In genomic region chr6:39377530-39377929, GRCh38 we compare ENCODE assay signal across 8 cellular contexts. TPM values are rescaled to one million over a fixed set of nuclear protein-coding genes. Genes with fewer than 3 reads are reported as not detected.
DNase-seq lines count a peak whose midpoint lies in the region; ATAC-seq and TF ChIP-seq lines count a peak whose summit lies in the region.

No MANE protein-coding gene starts in this region.

- H3K9me3 ChIP-seq in left ventricle myocardium inferior (replicated peaks), result peaks cover 6% of the 10 kb centered on the region
- H3K9me3 ChIP-seq in naive thymus-derived CD4-positive, alpha-beta T cell (ENCODE audit: control insufficient read depth in 2 of 3, low read length in 3 of 3), result no peaks in the 10 kb centered on the region

- H3K4me1 Mint-ChIP-seq in WTC11, result no peaks in the 10 kb centered on the region; the same call in 1 of the 2 replicates
- no peaks in the 10 kb centered on the region for H3K4me1 Mint-ChIP-seq in naive thymus-derived CD4-positive, alpha-beta T cell

- H3K27me3 Mint-ChIP-seq in WTC11 (ENCODE audit: low read depth), result no peaks in the 10 kb centered on the region
- peaks cover 5 to 13% (median 10%) of the 10 kb centered on the region in 5 donors for H3K27me3 Mint-ChIP-seq in naive thymus-derived CD4-positive, alpha-beta T cell

- H3K4me1 ChIP-seq in left ventricle myocardium inferior, result peaks cover 11% of the 10 kb centered on the region
- no peaks in the 10 kb centered on the region for H3K4me1 ChIP-seq in naive thymus-derived CD4-positive, alpha-beta T cell (ENCODE audit: control insufficient read depth in 2 of 2, insufficient read depth in 2 of 2, low read length in 2 of 2)

- no peaks in the 10 kb centered on the region for H3K36me3 ChIP-seq in left ventricle myocardium inferior
- H3K36me3 ChIP-seq in naive thymus-derived CD4-positive, alpha-beta T cell (ENCODE audit: control insufficient read depth in 2 of 3, insufficient read depth in 3 of 3, low read length in 3 of 3), result no peaks in the 10 kb centered on the region

- no peak overlapping the region for H3K4me3 Mint-ChIP-seq in WTC11
- H3K4me3 Mint-ChIP-seq in naive thymus-derived CD4-positive, alpha-beta T cell, result no peak overlapping the region

- no peak overlapping the region for H3K27ac Mint-ChIP-seq in WTC11
- no peak overlapping the region for H3K27ac Mint-ChIP-seq in naive thymus-derived CD4-positive, alpha-beta T cell

- CTCF ChIA-PET in WTC11 (lab: Charles Lee), result interaction anchor here (0.6 to 4.4 kb wide), 19 partner anchors 9 to 929 kb away, joined by 3 to 23 read pairs (median 4); partner anchors contain the start of gene DAAM2
- CTCF ChIA-PET in naive thymus-derived CD4-positive, alpha-beta T cell (lab: Charles Lee), result no interaction called here

- H3K36me3 Mint-ChIP-seq in WTC11, result no peaks in the 10 kb centered on the region
- no peaks in the 10 kb centered on the region for H3K36me3 Mint-ChIP-seq in naive thymus-derived CD4-positive, alpha-beta T cell

- H3K9me3 Mint-ChIP-seq in WTC11, result no peaks in the 10 kb centered on the region
- peaks cover 0 to 1% (median 0%) of the 10 kb centered on the region in 11 donors for H3K9me3 Mint-ChIP-seq in naive thymus-derived CD4-positive, alpha-beta T cell

- peaks cover 4% of the 10 kb centered on the region for H3K27me3 ChIP-seq in left ventricle myocardium inferior (ENCODE audit: low read depth)
- no peaks in the 10 kb centered on the region for H3K27me3 ChIP-seq in naive thymus-derived CD4-positive, alpha-beta T cell (ENCODE audit: control insufficient read depth in 2 of 2, insufficient read depth in 2 of 2, low read length in 2 of 2)

- TF ChIP-seq CTCF in WTC11 (IDR thresholded peaks at IDR 0.05), result peak; percentile 45
- TF ChIP-seq CTCF in left ventricle myocardium inferior (IDR thresholded peaks at IDR 0.05; ENCODE audit: borderline replicate concordance), result peak; percentile 76

- DNase-seq in Right ventricle myocardium inferior (ENCODE audit: missing footprints) (no peak), cardiac septum (ENCODE audit: low spot score) (no peak), NCI-H146 (lab: John Stamatoyannopoulos, UW) (peak; percentile 62), WTC11 (ENCODE audit: low spot score) (peak; percentile 76), left ventricle myocardium inferior (peak; percentile 28), retina (peak; percentile 76)
- DNase-seq in naive thymus-derived CD4-positive, alpha-beta T cell, result no peak
- DNase-seq in activated effector memory CD4-positive, alpha-beta T cell treated with anti-CD3 and anti-CD28 coated beads, Interleukin-2, amount 50 U/mL, for 16 hours, result no peak

- H3K4me3 ChIP-seq in left ventricle myocardium inferior, result no peak overlapping the region
- no peak overlapping the region for H3K4me3 ChIP-seq in naive thymus-derived CD4-positive, alpha-beta T cell (ENCODE audit: low read length)

- ATAC-seq in Right ventricle myocardium inferior, result peak; percentile 91
- ATAC-seq in WTC11, result peak; percentile 99
- no peak for ATAC-seq in naive thymus-derived CD4-positive, alpha-beta T cell

- H3K27ac ChIP-seq in left ventricle myocardium inferior (replicated peaks), result no peak overlapping the region
- H3K27ac ChIP-seq in naive thymus-derived CD4-positive, alpha-beta T cell (ENCODE audit: low read depth, low read length), result no peak overlapping the region

- intact Hi-C loops in Right ventricle myocardium inferior (cut with DNase I) (loop anchor here (1.0 kb wide), 1 partner anchor 515 kb away; no protein-coding TSS in a partner anchor), cardiac septum (cut with DNase I) (loop anchor here (5.0 kb wide), 1 partner anchor 515 kb away; no protein-coding TSS in a partner anchor), left ventricle myocardium inferior (cut with micrococcal nuclease) (loop anchor here (10.0 kb wide), 1 partner anchor 517 kb away; no protein-coding TSS in a partner anchor)
- intact Hi-C loops in naive thymus-derived CD4-positive, alpha-beta T cell (cut with micrococcal nuclease), result no loop called here

- POLR2A ChIA-PET in WTC11 (lab: Charles Lee), result no interaction called here
- POLR2A ChIA-PET in naive thymus-derived CD4-positive, alpha-beta T cell (lab: Charles Lee), result no interaction called here

TF ChIP-seq in WTC11, 78 proteins besides CTCF, POLR2A, EP300 and RAD21:
- TF ChIP-seq IRF2 (CRISPR knock-in tag; IDR thresholded peaks at IDR 0.05; ENCODE audit: borderline replicate concordance, low read depth) (no peak), ZNF121 (CRISPR knock-in tag; IDR thresholded peaks at IDR 0.05) (peak; percentile 84), SP1 (CRISPR knock-in tag; conservative IDR thresholded peaks at IDR 0.05) (0 out of 2 replicates have a peak, but pooled peaks have one; percentile 32), ZMAT4 (CRISPR knock-in tag; IDR thresholded peaks at IDR 0.05) (no peak), MAX (CRISPR knock-in tag; IDR thresholded peaks at IDR 0.05) (peak; percentile 45; the same call in 1 of the 2 replicates), OVOL2 (CRISPR knock-in tag; IDR thresholded peaks at IDR 0.05; ENCODE audit: borderline replicate concordance) (no peak), MYBL2 (CRISPR knock-in tag; IDR thresholded peaks at IDR 0.05) (no peak)
- TF ChIP-seq, protein P1, sequence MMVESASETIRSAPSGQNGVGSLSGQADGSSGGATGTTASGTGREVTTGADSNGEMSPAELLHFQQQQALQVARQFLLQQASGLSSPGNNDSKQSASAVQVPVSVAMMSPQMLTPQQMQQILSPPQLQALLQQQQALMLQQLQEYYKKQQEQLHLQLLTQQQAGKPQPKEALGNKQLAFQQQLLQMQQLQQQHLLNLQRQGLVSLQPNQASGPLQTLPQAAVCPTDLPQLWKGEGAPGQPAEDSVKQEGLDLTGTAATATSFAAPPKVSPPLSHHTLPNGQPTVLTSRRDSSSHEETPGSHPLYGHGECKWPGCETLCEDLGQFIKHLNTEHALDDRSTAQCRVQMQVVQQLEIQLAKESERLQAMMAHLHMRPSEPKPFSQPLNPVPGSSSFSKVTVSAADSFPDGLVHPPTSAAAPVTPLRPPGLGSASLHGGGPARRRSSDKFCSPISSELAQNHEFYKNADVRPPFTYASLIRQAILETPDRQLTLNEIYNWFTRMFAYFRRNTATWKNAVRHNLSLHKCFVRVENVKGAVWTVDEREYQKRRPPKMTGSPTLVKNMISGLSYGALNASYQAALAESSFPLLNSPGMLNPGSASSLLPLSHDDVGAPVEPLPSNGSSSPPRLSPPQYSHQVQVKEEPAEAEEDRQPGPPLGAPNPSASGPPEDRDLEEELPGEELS (CRISPR knock-in tag; IDR thresholded peaks at IDR 0.05), result no peak
- TF ChIP-seq, protein P2, sequence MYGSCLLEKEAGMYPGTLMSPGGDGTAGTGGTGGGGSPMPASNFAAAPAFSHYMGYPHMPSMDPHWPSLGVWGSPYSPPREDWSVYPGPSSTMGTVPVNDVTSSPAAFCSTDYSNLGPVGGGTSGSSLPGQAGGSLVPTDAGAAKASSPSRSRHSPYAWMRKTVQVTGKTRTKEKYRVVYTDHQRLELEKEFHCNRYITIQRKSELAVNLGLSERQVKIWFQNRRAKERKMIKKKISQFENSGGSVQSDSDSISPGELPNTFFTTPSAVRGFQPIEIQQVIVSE (CRISPR knock-in tag; IDR thresholded peaks at IDR 0.05; ENCODE audit: borderline replicate concordance), result no peak

RNA-seq across cellular contexts. Expression of gene KCNK16, which starts 55.0 kb away (rescaled TPM):
- total RNA-seq in Right ventricle myocardium inferior (not detected), cardiac septum (not detected), WTC11 (2021) (not detected in 3 replicates), left ventricle myocardium inferior (not detected)
- not detected for total RNA-seq in naive thymus-derived CD4-positive, alpha-beta T cell
- not detected for polyA plus RNA-seq in naive thymus-derived CD4-positive, alpha-beta T cell

Comparison
In these comparisons a context has a peak if more than half of its experiments do, and no peak if none do; other contexts are left out.
1. DNase-seq: peak in NCI-H146 (single experiment), WTC11 (single experiment), left ventricle myocardium inferior (single experiment) and retina (single experiment); none in Right ventricle myocardium inferior (single experiment), cardiac septum (single experiment), naive thymus-derived CD4-positive, alpha-beta T cell (0 of 9) and activated effector memory CD4-positive, alpha-beta T cell treated with anti-CD3 and anti-CD28 coated beads, Interleukin-2, amount 50 U/mL, for 16 hours (single experiment).
2. intact Hi-C loops: an anchor here in Right ventricle myocardium inferior (1.0 kb wide), cardiac septum (5.0 kb wide) and left ventricle myocardium inferior (10.0 kb wide); none called in naive thymus-derived CD4-positive, alpha-beta T cell.